In genomic region chr5:82351754-82352145, GRCh38 we compare ENCODE assay signal across 8 cellular contexts.
A peak's percentile ranks its signal among the peaks of the same experiment; 100 is the strongest.
DNase-seq lines count a peak whose midpoint lies in the region; ATAC-seq, FAIRE-seq and TF ChIP-seq lines count a peak whose summit lies in the region.

No MANE protein-coding gene starts in this region.

- H3K4me3 ChIP-seq in AG09309 (ENCODE audit: control insufficient read depth, low read depth, low read length) = no peak overlapping the region
- H3K4me3 ChIP-seq in NB4 (ENCODE audit: low read depth, low read length) = no peak overlapping the region
- H3K4me3 ChIP-seq in fibroblast of the aortic adventitia (ENCODE audit: low read depth, low read length) = no peak overlapping the region

- peak; percentile 78 for FAIRE-seq in GM12892 (lab: Jason Lieb, UNC)

- DNase-seq in AG09309 (ENCODE audit: low read depth) = no peak
- peak; percentile 23 for DNase-seq in GM12892 (ENCODE audit: insufficient read length)
- DNase-seq in NB4 (ENCODE audit: low read depth) = peak; percentile 63
- DNase-seq in SW480 (ENCODE audit: low spot score) = peak; percentile 76
- peak; percentile 94 for DNase-seq in fibroblast of the aortic adventitia (ENCODE audit: low read depth)
- peak; percentile 69 for DNase-seq in non-pigmented ciliary epithelial cell (ENCODE audit: low read depth)
- no peak for DNase-seq in activated gamma-delta T cell treated with Interleukin-2 at 50 U/mL for 16 hours

- peak; percentile 66 for ATAC-seq in HG02610 (IDR thresholded peaks at IDR 0.05; ENCODE audit: unreplicated experiment)

- TF ChIP-seq CTCF in AG09309 (IDR thresholded peaks at IDR 0.05; ENCODE audit: control insufficient read depth, insufficient read depth, low read depth, low read length, missing control alignments) = peak; percentile 72
- peak; percentile 44 for TF ChIP-seq CTCF in NB4 (IDR thresholded peaks at IDR 0.05; ENCODE audit: low read depth, low read length)
- peak; percentile 74 for TF ChIP-seq CTCF in fibroblast of the aortic adventitia (IDR thresholded peaks at IDR 0.05; ENCODE audit: insufficient read depth, low read length)

- TF ChIP-seq POLR2A in GM12892 (IDR thresholded peaks at IDR 0.05; ENCODE audit: low read depth, low read length) (no peak), NB4 (IDR thresholded peaks at IDR 0.05; ENCODE audit: extremely low read depth, insufficient read length) (no peak)

Comparison
In these comparisons a context has a peak if more than half of its experiments do, and no peak if none do; other contexts are left out.
1. DNase-seq: peak in GM12892 (single experiment), NB4 (single experiment), SW480 (single experiment), fibroblast of the aortic adventitia (single experiment) and non-pigmented ciliary epithelial cell (single experiment); none in AG09309 (single experiment) and activated gamma-delta T cell treated with Interleukin-2 at 50 U/mL for 16 hours (single experiment).
2. Peak in every context shown above with its lines, with median percentiles within 50 percentile points of each other: CTCF ChIP-seq.